In genomic region chr9:82682431-82682830, GRCh38 we compare ENCODE assay signal across 33 cellular contexts.
"Had no signal": no experiment of that assay in that cellular context is flagged by ENCODE, and none has a peak within 500 bp of the region (broad histone marks: within the 10 kb centered on the region; RNA-seq: fewer than 3 reads in every experiment).

No MANE protein-coding gene starts in this region.

- H3K4me1 Mint-ChIP-seq: activated CD4-positive, alpha-beta T cell treated with anti-CD3 and anti-CD28 coated beads, Interleukin-2, amount 10 ng/mL, durations not matched to agents 24 days and 14 days; activated naive CD8-positive, alpha-beta T cell treated with anti-CD3 and anti-CD28 coated beads for 36 hours; naive B cell; nephron progenitor cell; stimulated activated effector memory CD8-positive, alpha-beta T cell treated with anti-CD3 and anti-CD28 coated beads, Interleukin-12 subunit alpha, Interleukin-12 subunit beta, amount 100 ng/mL, for 72 hours had no signal

- H3K4me1 ChIP-seq: adrenal gland, body of pancreas, gastroesophageal sphincter, prostate gland, sigmoid colon had no signal

- H3K36me3 ChIP-seq: adrenal gland, gastroesophageal sphincter, ovary, prostate gland, sigmoid colon, thoracic aorta had no signal

- H3K4me3 Mint-ChIP-seq: activated CD4-positive, alpha-beta memory T cell treated with anti-CD3 and anti-CD28 coated beads for 36 hours; activated CD4-positive, alpha-beta T cell treated with anti-CD3 and anti-CD28 coated beads, Interleukin-2, amount 10 ng/mL, durations not matched to agents 24 days and 14 days; activated naive CD4-positive, alpha-beta T cell treated with anti-CD3 and anti-CD28 coated beads for 36 hours; activated naive CD8-positive, alpha-beta T cell treated with anti-CD3 and anti-CD28 coated beads for 36 hours; activated T-helper 1 cell treated with anti-CD3 and anti-CD28 coated beads, Interleukin-12 subunit alpha, Interleukin-12 subunit beta, Interleukin-2, Interleukin-4 antibody, amounts not matched to agents 30 ng/mL and 10 ng/mL and 1 ng/mL, durations not matched to agents 14 hours and 24 hours and 36 hours; naive B cell; nephron progenitor cell; stimulated activated effector memory CD8-positive, alpha-beta T cell treated with anti-CD3 and anti-CD28 coated beads, Interleukin-12 subunit alpha, Interleukin-12 subunit beta, amount 100 ng/mL, for 72 hours; stimulated activated naive CD8-positive, alpha-beta T cell treated with anti-CD3 and anti-CD28 coated beads, Interleukin-15, Interleukin-2, amounts not matched to agents 100 ng/mL and 50 ng/mL, for 24 hours had no signal

- H3K79me2 ChIP-seq: hepatocyte had no signal

- H3K9me3 Mint-ChIP-seq: activated CD4-positive, alpha-beta T cell treated with anti-CD3 and anti-CD28 coated beads, Interleukin-2, amount 10 ng/mL, durations not matched to agents 24 days and 14 days; activated naive CD4-positive, alpha-beta T cell treated with anti-CD3 and anti-CD28 coated beads for 36 hours; activated naive CD8-positive, alpha-beta T cell treated with anti-CD3 and anti-CD28 coated beads for 36 hours; activated T-helper 1 cell treated with anti-CD3 and anti-CD28 coated beads, Interleukin-12 subunit alpha, Interleukin-12 subunit beta, Interleukin-2, Interleukin-4 antibody, amounts not matched to agents 30 ng/mL and 10 ng/mL and 1 ng/mL, durations not matched to agents 14 hours and 24 hours and 36 hours; naive B cell; stimulated activated naive CD8-positive, alpha-beta T cell treated with anti-CD3 and anti-CD28 coated beads, Interleukin-15, Interleukin-2, amounts not matched to agents 100 ng/mL and 50 ng/mL, for 24 hours had no signal

- ATAC-seq: body of pancreas; gastroesophageal sphincter; left cardiac atrium; left ventricle myocardium superior; stimulated activated effector memory CD8-positive, alpha-beta T cell treated with anti-CD3 and anti-CD28 coated beads, Interleukin-12 subunit alpha, Interleukin-12 subunit beta, amount 100 ng/mL, for 72 hours had no signal

- H3K27ac ChIP-seq: adrenal gland, body of pancreas, coronary artery, dorsolateral prefrontal cortex, gastroesophageal sphincter, hepatocyte, ovary, prostate gland, sigmoid colon, thoracic aorta had no signal

- DNase-seq: activated CD4-positive, alpha-beta memory T cell treated with anti-CD3 and anti-CD28 coated beads for 36 hours; activated CD4-positive, alpha-beta T cell treated with anti-CD3 and anti-CD28 coated beads, Interleukin-2, amount 10 ng/mL, durations not matched to agents 24 days and 14 days; activated CD4-positive, CD25-positive, alpha-beta regulatory T cell treated with anti-CD3 and anti-CD28 coated beads, Interleukin-2, amount 50 U/mL, for 72 hours; activated CD8-positive, alpha-beta memory T cell treated with anti-CD3 and anti-CD28 coated beads, Interleukin-2, amount 50 U/mL, for 4 hours; activated effector memory CD4-positive, alpha-beta T cell treated with anti-CD3 and anti-CD28 coated beads, Interleukin-2, amount 50 U/mL, for 16 hours; activated naive CD4-positive, alpha-beta T cell treated with anti-CD3 and anti-CD28 coated beads for 36 hours; activated naive CD8-positive, alpha-beta T cell treated with anti-CD3 and anti-CD28 coated beads for 36 hours; activated T-cell treated with anti-CD3 and anti-CD28 coated beads, Interleukin-2, amount 50 U/mL, for 1 hour; adrenal gland; aorta; body of pancreas; effector memory CD4-positive, alpha-beta T cell; erythroblast; left cardiac atrium; left ventricle myocardium superior; mammary epithelial cell; naive B cell; nephron progenitor cell; ovary; sigmoid colon; small intestine; stimulated activated CD4-positive, alpha-beta T cell treated with anti-CD3 and anti-CD28 coated beads, Interleukin-4, amount 100 ng/mL, for 24 hours; T-helper 9 cell; trophoblast cell had no signal

- H3K36me3 Mint-ChIP-seq: activated CD4-positive, alpha-beta memory T cell treated with anti-CD3 and anti-CD28 coated beads for 36 hours; activated naive CD8-positive, alpha-beta T cell treated with anti-CD3 and anti-CD28 coated beads for 36 hours; naive B cell; stimulated activated effector memory CD8-positive, alpha-beta T cell treated with anti-CD3 and anti-CD28 coated beads, Interleukin-12 subunit alpha, Interleukin-12 subunit beta, amount 100 ng/mL, for 72 hours had no signal

- H3K4me2 ChIP-seq: hepatocyte had no signal

- H3K4me3 ChIP-seq: adrenal gland, body of pancreas, coronary artery, dorsolateral prefrontal cortex, gastroesophageal sphincter, hepatocyte, ovary, prostate gland, sigmoid colon, thoracic aorta had no signal

- H3K27ac Mint-ChIP-seq: activated CD4-positive, alpha-beta memory T cell treated with anti-CD3 and anti-CD28 coated beads for 36 hours; activated CD4-positive, alpha-beta T cell treated with anti-CD3 and anti-CD28 coated beads, Interleukin-2, amount 10 ng/mL, durations not matched to agents 24 days and 14 days; activated naive CD4-positive, alpha-beta T cell treated with anti-CD3 and anti-CD28 coated beads for 36 hours; activated naive CD8-positive, alpha-beta T cell treated with anti-CD3 and anti-CD28 coated beads for 36 hours; activated T-helper 1 cell treated with anti-CD3 and anti-CD28 coated beads, Interleukin-12 subunit alpha, Interleukin-12 subunit beta, Interleukin-2, Interleukin-4 antibody, amounts not matched to agents 30 ng/mL and 10 ng/mL and 1 ng/mL, durations not matched to agents 14 hours and 24 hours and 36 hours; nephron progenitor cell; stimulated activated effector memory CD8-positive, alpha-beta T cell treated with anti-CD3 and anti-CD28 coated beads, Interleukin-12 subunit alpha, Interleukin-12 subunit beta, amount 100 ng/mL, for 72 hours; stimulated activated naive CD8-positive, alpha-beta T cell treated with anti-CD3 and anti-CD28 coated beads, Interleukin-15, Interleukin-2, amounts not matched to agents 100 ng/mL and 50 ng/mL, for 24 hours had no signal

- H3K27me3 ChIP-seq: adrenal gland, body of pancreas, dorsolateral prefrontal cortex, gastroesophageal sphincter, hepatocyte, ovary, sigmoid colon had no signal

- H3K27me3 Mint-ChIP-seq: activated CD4-positive, alpha-beta memory T cell treated with anti-CD3 and anti-CD28 coated beads for 36 hours; activated CD4-positive, alpha-beta T cell treated with anti-CD3 and anti-CD28 coated beads, Interleukin-2, amount 10 ng/mL, durations not matched to agents 24 days and 14 days; activated naive CD8-positive, alpha-beta T cell treated with anti-CD3 and anti-CD28 coated beads for 36 hours; naive B cell; stimulated activated naive CD8-positive, alpha-beta T cell treated with anti-CD3 and anti-CD28 coated beads, Interleukin-15, Interleukin-2, amounts not matched to agents 100 ng/mL and 50 ng/mL, for 24 hours had no signal

- H2AFZ ChIP-seq: hepatocyte had no signal
